In genomic region chr13:100128373-100128772, GRCh38 we compare ENCODE assay signal across 1 cellular context.
TF ChIP-seq lines count a peak whose summit lies in the region.

No MANE protein-coding gene starts in this region.

TF ChIP-seq in K562, 482 proteins besides CTCF, POLR2A, EP300 and RAD21 (continued from another document):
- peak; percentile 39; the same call in 1 of the 2 replicates for TF ChIP-seq JUND (IDR thresholded peaks at IDR 0.05; ENCODE audit: borderline replicate concordance, low read depth, low read length)
- 0 out of 3 replicates have a peak, but pooled peaks have one; percentile 50 for TF ChIP-seq JUND (tag; IDR thresholded peaks at IDR 0.05; ENCODE audit: borderline replicate concordance, low read depth, low read length)
- TF ChIP-seq DDX20 (tag; IDR thresholded peaks at IDR 0.05; ENCODE audit: low read depth), result no peak
- TF ChIP-seq KAT8 (IDR thresholded peaks at IDR 0.05; ENCODE audit: low read depth), result no peak
- peak; percentile 55 for TF ChIP-seq MEIS2 (IDR thresholded peaks at IDR 0.05; ENCODE audit: partially characterized antibody)
- TF ChIP-seq TGIF2 (CRISPR knock-in tag; IDR thresholded peaks at IDR 0.05), result no peak
- 0 out of 2 replicates have a peak, but pooled peaks have one; percentile 22 for TF ChIP-seq FOSL1 (tag; conservative IDR thresholded peaks at IDR 0.05)
- TF ChIP-seq SLC30A9 (CRISPR knock-in tag; IDR thresholded peaks at IDR 0.05), result no peak
- no peak for TF ChIP-seq GMEB1 (CRISPR knock-in tag; IDR thresholded peaks at IDR 0.05)
- no peak for TF ChIP-seq GTF3C2 (IDR thresholded peaks at IDR 0.05; ENCODE audit: borderline replicate concordance, extremely low read depth, insufficient read length)
- TF ChIP-seq FOXA3 (CRISPR knock-in tag; conservative IDR thresholded peaks at IDR 0.05 in 1 of 2, IDR thresholded peaks at IDR 0.05 in 1 of 2), result no peak
- no peak for TF ChIP-seq MEF2D (tag; conservative IDR thresholded peaks at IDR 0.05; ENCODE audit: low read depth)
- no peak for TF ChIP-seq TBL1XR1 (IDR thresholded peaks at IDR 0.05; ENCODE audit: low read length in 2 of 2)
- TF ChIP-seq CHD1 (IDR thresholded peaks at IDR 0.05; ENCODE audit: low read length), result no peak
- TF ChIP-seq ILF3 (IDR thresholded peaks at IDR 0.05; ENCODE audit: borderline replicate concordance), result no peak
- TF ChIP-seq MLX (CRISPR knock-in tag; conservative IDR thresholded peaks at IDR 0.05), result no peak
- TF ChIP-seq TCF3 (CRISPR knock-in tag; IDR thresholded peaks at IDR 0.05), result no peak
- no peak for TF ChIP-seq GTF2B (IDR thresholded peaks at IDR 0.05; ENCODE audit: extremely low read depth, insufficient read length)
- no peak for TF ChIP-seq SRSF7 (optimal IDR thresholded peaks at IDR 0.05; ENCODE audit: low read depth, low read length)
- TF ChIP-seq PREB (CRISPR knock-in tag; IDR thresholded peaks at IDR 0.05), result no peak
- TF ChIP-seq C11orf30 (IDR thresholded peaks at IDR 0.05; ENCODE audit: low read depth), result no peak
- TF ChIP-seq ZC3H8 (IDR thresholded peaks at IDR 0.05), result no peak
- no peak for TF ChIP-seq TCF7 (IDR thresholded peaks at IDR 0.05; ENCODE audit: borderline replicate concordance)
- no peak for TF ChIP-seq RB1 (IDR thresholded peaks at IDR 0.05; ENCODE audit: low read depth)
- no peak for TF ChIP-seq ZBTB26 (CRISPR knock-in tag; IDR thresholded peaks at IDR 0.05)
- TF ChIP-seq TSHZ1 (CRISPR knock-in tag; IDR thresholded peaks at IDR 0.05), result no peak
- TF ChIP-seq HNRNPK (IDR thresholded peaks at IDR 0.05; ENCODE audit: low read depth, low read length, poor library complexity, severe bottlenecking), result no peak
- no peak for TF ChIP-seq SRSF1 (IDR thresholded peaks at IDR 0.05; ENCODE audit: low read depth, low read length)
- no peak for TF ChIP-seq PPARD (CRISPR knock-in tag; IDR thresholded peaks at IDR 0.05)
- TF ChIP-seq GATAD2B (IDR thresholded peaks at IDR 0.05; ENCODE audit: borderline replicate concordance), result no peak
- no peak for TF ChIP-seq ZNF165 (CRISPR knock-in tag; IDR thresholded peaks at IDR 0.05; ENCODE audit: borderline replicate concordance)
- TF ChIP-seq ZFX (CRISPR knock-in tag; IDR thresholded peaks at IDR 0.05), result no peak
- TF ChIP-seq ERF (CRISPR knock-in tag; IDR thresholded peaks at IDR 0.05), result no peak
